In genomic region chr13:76980075-76980718, GRCh38 we compare ENCODE assay signal across 8 cellular contexts.
DNase-seq lines count a peak whose midpoint lies in the region; ATAC-seq and TF ChIP-seq lines count a peak whose summit lies in the region.

No MANE protein-coding gene starts in this region.

- peak; percentile 99 for TF ChIP-seq CTCF in 22Rv1 (IDR thresholded peaks at IDR 0.05)

- ATAC-seq in GM18502 (IDR thresholded peaks at IDR 0.05; ENCODE audit: poor library complexity, unreplicated experiment) (peak; percentile 99), HG02938 (IDR thresholded peaks at IDR 0.05; ENCODE audit: unreplicated experiment) (peak; percentile 90)

- H3K27ac ChIP-seq in 22Rv1: no peak overlapping the region

- DNase-seq in NCI-H2171 (lab: John Stamatoyannopoulos, UW) (peak; percentile 80), dedifferentiated amniotic fluid mesenchymal stem cell (ENCODE audit: extremely low spot score) (peak; percentile 31), medulla oblongata (ENCODE audit: extremely low spot score) (peak; percentile 66)
- DNase-seq in activated CD4-positive, alpha-beta T cell treated with anti-CD3 and anti-CD28 coated beads, Interleukin-2, amount 50 U/mL, for 1 hour: peak; percentile 85
- DNase-seq in stimulated activated CD8-positive, alpha-beta memory T cell treated with anti-CD3 and anti-CD28 coated beads, Interleukin-15, amount 100 ng/mL, for 1 hour (ENCODE audit: low read depth): peak; percentile 75

Comparison
In these comparisons a context has a peak if more than half of its experiments do, and no peak if none do; other contexts are left out.
1. DNase-seq: peak in every context shown above with its lines; median percentile 85 in activated CD4-positive, alpha-beta T cell treated with anti-CD3 and anti-CD28 coated beads, Interleukin-2, amount 50 U/mL, for 1 hour; 80 in NCI-H2171; 75 in stimulated activated CD8-positive, alpha-beta memory T cell treated with anti-CD3 and anti-CD28 coated beads, Interleukin-15, amount 100 ng/mL, for 1 hour; 66 in medulla oblongata; 31 in dedifferentiated amniotic fluid mesenchymal stem cell.